Comparison of ENCODE assay signal across 1 cellular context in the genomic region with DNA sequence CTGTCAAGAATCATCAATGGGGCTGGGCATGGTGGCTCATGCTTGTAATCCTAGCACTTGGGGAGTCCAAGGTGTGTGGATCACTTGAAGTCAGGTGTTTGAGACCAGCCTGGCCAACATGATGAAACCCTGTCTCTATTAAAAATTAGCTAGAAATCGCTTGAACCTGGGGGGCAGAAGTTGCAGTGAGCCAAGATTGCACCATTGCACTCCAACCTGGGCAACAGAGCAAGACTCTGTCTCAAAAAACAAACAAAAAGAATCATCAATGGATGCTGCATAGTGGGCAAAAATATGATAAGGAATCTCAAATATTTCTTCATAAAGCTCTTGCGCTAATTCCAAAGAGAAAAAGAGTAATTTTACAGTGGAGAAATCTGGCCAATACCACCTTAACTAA.
A peak's percentile ranks its signal among the peaks of the same experiment; 100 is the strongest.
TF ChIP-seq lines count a peak whose summit lies in the region.

No MANE protein-coding gene starts in this region.

TF ChIP-seq in A549, 52 proteins besides CTCF, POLR2A, EP300 and RAD21:
- TF ChIP-seq, protein P1, sequence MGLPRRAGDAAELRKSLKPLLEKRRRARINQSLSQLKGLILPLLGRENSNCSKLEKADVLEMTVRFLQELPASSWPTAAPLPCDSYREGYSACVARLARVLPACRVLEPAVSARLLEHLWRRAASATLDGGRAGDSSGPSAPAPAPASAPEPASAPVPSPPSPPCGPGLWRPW (IDR thresholded peaks at IDR 0.05): 0 out of 2 replicates have a peak, but pooled peaks have one; percentile 20
- TF ChIP-seq CEBPB (IDR thresholded peaks at IDR 0.05): peak; percentile 49 to 65; a peak in 2 of 4 replicates
TF ChIP-seq in A549: peak in this region for 2; not testable (repeated sequence) for 50.
